ENCODE assay signal across 8 cellular contexts in the genomic region with DNA sequence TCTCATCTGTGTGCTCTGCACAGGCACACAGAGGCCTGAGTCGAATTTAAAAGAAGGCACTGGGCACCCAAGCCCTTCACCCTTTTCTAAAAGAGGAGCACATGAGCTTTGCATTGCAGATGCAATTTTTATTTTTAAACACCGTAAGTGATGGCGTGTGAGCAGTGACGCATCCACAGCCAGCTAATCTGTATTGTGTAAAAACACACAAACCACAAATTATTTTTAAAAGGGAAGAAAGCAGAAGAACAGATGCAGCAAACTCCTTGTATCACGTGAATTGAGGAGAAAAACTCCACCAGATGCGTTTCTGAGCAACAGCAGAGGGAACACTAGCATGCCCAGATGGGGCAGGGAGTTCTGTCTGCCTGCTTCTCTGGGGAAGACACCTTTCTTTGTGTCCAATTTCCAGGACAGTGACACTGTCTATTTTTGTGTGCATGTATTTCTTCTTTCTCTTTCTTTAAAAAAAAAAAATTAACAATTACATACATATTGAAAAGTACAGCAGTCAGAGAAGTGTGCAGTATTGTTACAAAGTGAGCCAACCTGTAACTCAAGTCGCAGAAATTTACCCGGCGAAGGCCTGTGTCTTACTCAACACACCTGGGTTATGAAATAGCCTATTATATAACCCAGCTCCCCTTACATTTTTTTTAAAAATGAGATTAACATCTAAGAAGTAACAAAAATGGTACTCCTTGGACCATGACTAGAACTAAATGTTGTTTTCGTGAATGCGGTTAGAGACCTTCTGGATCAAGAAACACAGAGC. TPM values are rescaled to one million over a fixed set of nuclear protein-coding genes. Genes with fewer than 3 reads are reported as not detected.
A peak's percentile ranks its signal among the peaks of the same experiment; 100 is the strongest.
DNase-seq lines count a peak whose midpoint lies in the region; ATAC-seq and TF ChIP-seq lines count a peak whose summit lies in the region.

No MANE protein-coding gene starts in this region.

- H3K9me3 ChIP-seq in MG63 (no peaks in the 10 kb centered on the region), spleen (no peaks in the 10 kb centered on the region), prostate gland (no peaks in the 10 kb centered on the region)

- TF ChIP-seq CTCF in spleen (IDR thresholded peaks at IDR 0.05 in 8 of 11, conservative IDR thresholded peaks at IDR 0.05 in 3 of 11) (no peak), prostate gland (IDR thresholded peaks at IDR 0.05) (no peak)

- no peak overlapping the region for H3K4me3 ChIP-seq in MG63
- H3K4me3 ChIP-seq in spleen, result peak overlapping the region in 1 of 8 donors; percentile 35
- no peak overlapping the region for H3K4me3 ChIP-seq in prostate gland

- ATAC-seq in GM18870 (IDR thresholded peaks at IDR 0.05; ENCODE audit: unreplicated experiment), result peak; percentile 65
- ATAC-seq in esophagus mucosa, result peak; percentile 59

- H3K36me3 ChIP-seq in MG63 (no peaks in the 10 kb centered on the region), spleen (no peaks in the 10 kb centered on the region), prostate gland (no peaks in the 10 kb centered on the region)

- peak overlapping the region in 6 of 8 donors; percentile 45 to 82 (median 51) for H3K27ac ChIP-seq in spleen
- H3K27ac ChIP-seq in prostate gland, result no peak overlapping the region

- TF ChIP-seq POLR2A in spleen (IDR thresholded peaks at IDR 0.05) (no peak), prostate gland (IDR thresholded peaks at IDR 0.05) (no peak)

- intact Hi-C loops in spleen (cut with DNase I; ENCODE audit: low total_unique reads) (no loop called here), prostate gland (cut with DNase I) (no loop called here)

- H3K4me1 ChIP-seq in spleen (peaks cover 0 to 41% (median 15%) of the 10 kb centered on the region in 6 donors), prostate gland (replicated peaks) (no peaks in the 10 kb centered on the region)

- 47 to 69% (median 54%) methylated on average over 11 of the region's 11 CpGs for WGBS in spleen, 5 donors
- WGBS in prostate gland, result 67% methylated on average over 11 of the region's 11 CpGs

- no peaks in the 10 kb centered on the region for H3K27me3 ChIP-seq in MG63
- no peaks in the 10 kb centered on the region for H3K27me3 ChIP-seq in spleen (replicated peaks in 1 of 7)
- no peaks in the 10 kb centered on the region for H3K27me3 ChIP-seq in prostate gland (replicated peaks; ENCODE audit: insufficient read depth)

- DNase-seq in MG63 (peak; percentile 49), spleen (no peak), prostate gland (ENCODE audit: low spot score) (no peak), NCI-H82 treated with DMSO at 0.1 percent for 48 hours (lab: John Stamatoyannopoulos, UW; ENCODE audit: unreplicated experiment) (no peak), NCI-H1436 treated with DMSO at 0.1 percent for 48 hours (lab: John Stamatoyannopoulos, UW) (no peak), NCI-H1092 (lab: John Stamatoyannopoulos, UW) (no peak)

RNA-seq across cellular contexts. Expression of a gene that starts 39.2 kb away (rescaled TPM):
- total RNA-seq in MG63 (2014; rRNA removed; shearing (Covaris generic); ENCODE audit: low replicate concordance), result 0.35 and 8.6 TPM in 2 replicates
- total RNA-seq in esophagus mucosa (2.9 TPM), spleen (10 to 100 TPM in 6 of 7 donors, 1 to 10 TPM in 1; 8.9 to 23.4 (median 15.0) TPM), prostate gland (10 to 100 TPM; 21.9 to 30.1 TPM)
- polyA plus RNA-seq in spleen, result 10 to 100 TPM in 2 of 3 donors, 1 to 10 TPM in 1; 7.7 to 18.4 (median 14.2) TPM

Comparison
In these comparisons a context has a peak if more than half of its experiments do, and no peak if none do; other contexts are left out.
1. H3K27ac ChIP-seq: peak in spleen (6 of 8); none in prostate gland (0 of 2).